In the genomic region with DNA sequence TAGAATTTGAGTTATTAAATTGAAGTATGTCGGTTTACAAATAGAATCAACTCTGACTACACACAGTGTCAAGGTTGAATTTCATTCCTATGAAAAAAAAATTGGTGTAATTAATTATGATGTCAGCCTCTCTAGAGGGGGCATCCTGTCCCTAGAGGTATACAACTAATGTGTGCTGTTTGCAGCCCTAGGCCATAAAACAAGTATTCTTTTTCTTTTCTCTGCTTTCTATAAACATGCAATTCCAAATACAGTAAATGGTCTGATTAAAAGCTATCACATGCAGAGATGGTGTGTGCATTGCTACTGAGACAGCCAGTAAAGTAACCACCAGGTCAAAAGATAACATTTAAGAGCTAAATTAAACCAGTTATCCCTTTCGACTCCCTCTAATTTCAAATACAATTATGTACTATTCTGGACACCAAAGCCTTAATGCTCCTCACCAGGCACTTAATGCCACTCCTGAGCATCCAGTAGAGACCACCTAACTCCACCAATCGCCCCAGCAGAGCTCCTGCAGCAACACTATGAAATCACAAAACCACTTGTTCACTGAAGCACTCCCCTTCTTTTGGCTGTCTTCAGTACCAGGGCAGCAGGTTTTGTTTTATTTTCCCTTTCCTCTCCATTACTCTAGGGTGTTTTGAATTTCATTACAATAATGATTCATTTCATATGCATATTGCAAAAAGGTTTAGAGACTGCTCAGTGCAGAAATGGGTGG, we compare ENCODE assay signal across 20 cellular contexts.
DNase-seq lines count a peak whose midpoint lies in the region; ATAC-seq and TF ChIP-seq lines count a peak whose summit lies in the region.
"Had no signal": no experiment of that assay in that cellular context is flagged by ENCODE, and none has a peak within 500 bp of the region (broad histone marks: within the 10 kb centered on the region; RNA-seq: fewer than 3 reads in every experiment).

No MANE protein-coding gene starts in this region.

- no peaks in the 10 kb centered on the region for H4K20me1 ChIP-seq in Loucy (ENCODE audit: insufficient read depth, low read length, poor library complexity, severe bottlenecking)
- H4K20me1 ChIP-seq: BLaER1 had no signal

- H3F3A ChIP-seq in Loucy (ENCODE audit: low read depth), result no peaks in the 10 kb centered on the region

- H3K4me3 ChIP-seq in A673 (ENCODE audit: low read depth, low read length, poor library complexity, severe bottlenecking), result no peak overlapping the region
- no peak overlapping the region for H3K4me3 ChIP-seq in Loucy (ENCODE audit: low read length, poor library complexity, severe bottlenecking)
- H3K4me3 ChIP-seq in dorsolateral prefrontal cortex, result peak overlapping the region in 35 of 59 donors; percentile 2 to 58 (median 22)
- H3K4me3 ChIP-seq: BLaER1, colonic mucosa, MG63 had no signal

- no peaks in the 10 kb centered on the region for H3K9me3 ChIP-seq in A673 (ENCODE audit: low read depth, low read length, poor library complexity, severe bottlenecking)
- no peaks in the 10 kb centered on the region for H3K9me3 ChIP-seq in Loucy (ENCODE audit: insufficient read depth, low read depth, low read length)
- H3K9me3 ChIP-seq: BLaER1, Caco-2, colonic mucosa, MG63 had no signal

- H3K4me2 ChIP-seq in Loucy (ENCODE audit: low read depth, low read length, poor library complexity, severe bottlenecking), result no peak overlapping the region
- H3K4me2 ChIP-seq: BLaER1 had no signal

- intact Hi-C loops in A673 (cut with micrococcal nuclease; ENCODE audit: unreplicated experiment) (no loop called here), dorsolateral prefrontal cortex (cut with DNase I) (no loop called here), left ventricle myocardium superior (cut with micrococcal nuclease) (no loop called here)

- H3K9me2 ChIP-seq in Loucy (replicated peaks; ENCODE audit: low read depth, low read length), result no peaks in the 10 kb centered on the region

- H3K36me3 ChIP-seq in A673 (ENCODE audit: insufficient read depth, low read length, poor library complexity, severe bottlenecking) (no peaks in the 10 kb centered on the region), Loucy (ENCODE audit: insufficient read depth, low read length) (no peaks in the 10 kb centered on the region)
- H3K36me3 ChIP-seq: BLaER1, colonic mucosa, MG63, WERI-Rb-1 had no signal

- peak overlapping the region; percentile 59; the same call in 1 of the 2 replicates for H2AFZ ChIP-seq in Loucy (ENCODE audit: low read length)

- H3K27ac ChIP-seq in A673 (ENCODE audit: low read depth, low read length, poor library complexity, severe bottlenecking) (no peak overlapping the region), dorsolateral prefrontal cortex (peak overlapping the region in 42 of 59 donors; percentile 0 to 77 (median 39))
- H3K27ac ChIP-seq: BLaER1, colonic mucosa, WERI-Rb-1 had no signal

- no TSS peak for BruUV-seq in A673 (replicated peaks; lab: Mats Ljungman, UMichigan)

- CTCF ChIA-PET in A673 (lab: Charles Lee), result no interaction called here

- ATAC-seq in left ventricle myocardium superior (no peak), HG03139 (IDR thresholded peaks at IDR 0.05; ENCODE audit: unreplicated experiment) (no peak), GM18858 (IDR thresholded peaks at IDR 0.05; ENCODE audit: unreplicated experiment) (no peak)
- ATAC-seq: effector memory CD8-positive, alpha-beta T cell had no signal

- H3K4me1 ChIP-seq in A673 (ENCODE audit: insufficient read depth, low read length, poor library complexity, severe bottlenecking), result no peaks in the 10 kb centered on the region
- H3K4me1 ChIP-seq in Loucy (ENCODE audit: insufficient read depth, low read length, poor library complexity, severe bottlenecking), result no peaks in the 10 kb centered on the region
- H3K4me1 ChIP-seq: BLaER1, Caco-2, colonic mucosa had no signal

- DNase-seq in A673 (ENCODE audit: low spot score) (peak; percentile 2), NCI-H2227 (lab: John Stamatoyannopoulos, UW; ENCODE audit: unreplicated experiment) (peak; percentile 66), dorsolateral prefrontal cortex (no peak), left ventricle myocardium superior (no peak)
- DNase-seq in activated CD4-positive, alpha-beta T cell treated with anti-CD3 and anti-CD28 coated beads, Interleukin-2, amount 50 U/mL, for 1 hour, result no peak
- DNase-seq: ACHN; Caco-2; colonic mucosa; effector memory CD8-positive, alpha-beta T cell; HFFc6; left cardiac atrium; NCI-H187 treated with DMSO at 0.1 percent for 48 hours; NCI-H524 treated with DMSO at 0.1 percent for 48 hours; stimulated activated CD8-positive, alpha-beta memory T cell treated with anti-CD3 and anti-CD28 coated beads, Interleukin-4, amount 100 ng/mL, for 48 hours; WERI-Rb-1 had no signal

- POLR2A ChIA-PET in A673 (lab: Charles Lee; ENCODE audit: low non-redundant PET), result no interaction called here

- no peaks in the 10 kb centered on the region for H3K79me2 ChIP-seq in Loucy (ENCODE audit: insufficient read depth, low read length)

- no peak overlapping the region for H3K9ac ChIP-seq in Loucy (ENCODE audit: low read depth, low read length, poor library complexity, severe bottlenecking)
- H3K9ac ChIP-seq: BLaER1 had no signal

- TF ChIP-seq CTCF in A673 (conservative IDR thresholded peaks at IDR 0.05; ENCODE audit: low read depth, low read length), result no peak
- no peak for TF ChIP-seq CTCF in Loucy (conservative IDR thresholded peaks at IDR 0.05; ENCODE audit: low read length)
- TF ChIP-seq CTCF in dorsolateral prefrontal cortex (IDR thresholded peaks at IDR 0.05 in 54 of 56, conservative IDR thresholded peaks at IDR 0.05 in 2 of 56; ENCODE audit: low read depth in 1 of 56, partially characterized antibody in 56 of 56), result no peak

- H3K27me3 ChIP-seq in A673 (replicated peaks; ENCODE audit: insufficient read depth, low read depth, low read length, poor library complexity), result no peaks in the 10 kb centered on the region
- H3K27me3 ChIP-seq in Loucy (ENCODE audit: insufficient read depth, low read length, poor library complexity, severe bottlenecking), result no peaks in the 10 kb centered on the region
- H3K27me3 ChIP-seq in dorsolateral prefrontal cortex, result no peaks in the 10 kb centered on the region
- H3K27me3 ChIP-seq: BLaER1, colonic mucosa, MG63 had no signal

Comparison
In these comparisons a context has a peak if more than half of its experiments do, and no peak if none do; other contexts are left out.
1. DNase-seq: peak in A673 (single experiment) and NCI-H2227 (single experiment); none in dorsolateral prefrontal cortex (0 of 10), left ventricle myocardium superior (single experiment) and activated CD4-positive, alpha-beta T cell treated with anti-CD3 and anti-CD28 coated beads, Interleukin-2, amount 50 U/mL, for 1 hour (single experiment).
2. H3K4me3 ChIP-seq: peak in dorsolateral prefrontal cortex (35 of 59); none in A673 (single experiment) and Loucy (single experiment).